Comparison of ENCODE assay signal across 14 cellular contexts in the genomic region with DNA sequence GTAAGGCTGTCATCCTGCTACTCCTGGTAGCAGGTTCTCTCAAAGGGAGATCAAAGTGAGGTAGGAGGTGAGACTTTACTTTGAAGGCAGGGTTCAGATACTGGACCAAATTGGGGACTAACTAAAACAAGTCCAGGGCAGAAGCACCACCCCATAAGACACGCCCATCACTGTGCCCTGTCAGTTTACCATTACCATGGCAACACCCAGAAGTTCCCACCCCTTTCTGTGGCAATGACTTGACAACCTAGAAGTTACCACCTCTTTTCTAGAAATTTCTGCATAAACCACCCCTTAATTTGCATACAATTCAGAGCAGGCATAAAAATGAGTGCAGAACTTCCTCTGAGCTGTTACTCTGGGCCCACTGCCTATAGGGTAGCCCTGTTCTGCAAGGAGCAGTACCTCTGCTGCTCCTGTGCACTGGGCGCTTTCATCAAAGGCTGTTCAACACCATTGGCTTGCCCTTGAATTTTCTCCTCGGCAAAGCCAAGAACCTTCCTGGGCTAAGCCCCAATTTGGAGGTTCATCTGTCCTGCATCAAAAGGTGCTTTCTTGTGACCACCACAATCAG.
DNase-seq lines count a peak whose midpoint lies in the region; ATAC-seq and TF ChIP-seq lines count a peak whose summit lies in the region.
"Had no signal": no experiment of that assay in that cellular context is flagged by ENCODE, and none has a peak within 500 bp of the region (broad histone marks: within the 10 kb centered on the region; RNA-seq: fewer than 3 reads in every experiment).

No MANE protein-coding gene starts in this region.

- no peaks in the 10 kb centered on the region for H3K9me3 ChIP-seq in HCT116 (ENCODE audit: control insufficient read depth in 1 of 2, insufficient read depth in 1 of 2, low read depth in 1 of 2, low read length in 2 of 2)
- no peaks in the 10 kb centered on the region for H3K9me3 ChIP-seq in right cardiac atrium (ENCODE audit: control insufficient read depth, low read length)

- POLR2A ChIA-PET in HCT116 (lab: Charles Lee) = no interaction called here

- H3K56ac ChIP-seq in mesendoderm (ENCODE audit: low read length) = no peak overlapping the region

- intact Hi-C loops in HCT116 (cut with micrococcal nuclease) = no loop called here
- intact Hi-C loops in right cardiac atrium (cut with DNase I) = loop anchor here in 2 of 4 donors (5.0 to 10.0 kb wide), 4 partner anchors 248 to 908 kb away; partner anchors contain the start of gene FUT8 (in 1 of the 2)

- no peak for TF ChIP-seq POLR2A in HCT116 (IDR thresholded peaks at IDR 0.05; ENCODE audit: borderline replicate concordance, extremely low read depth, insufficient read depth, insufficient read length)

- H2BK120ac ChIP-seq in mesendoderm (ENCODE audit: low read depth, low read length) = no peak overlapping the region

- H3K4ac ChIP-seq in mesendoderm (ENCODE audit: low read depth, low read length) = no peak overlapping the region

- peak; percentile 52 for ATAC-seq in HCT116
- no peak for ATAC-seq in right cardiac atrium
- ATAC-seq in HG03139 (IDR thresholded peaks at IDR 0.05; ENCODE audit: unreplicated experiment) = no peak

- H2BK5ac ChIP-seq in mesendoderm (ENCODE audit: low read length) = no peak overlapping the region

- H4K5ac ChIP-seq in mesendoderm (ENCODE audit: low read length) = no peak overlapping the region

- no peaks in the 10 kb centered on the region for H3K9me2 ChIP-seq in HCT116 (ENCODE audit: insufficient read depth)

- H4K8ac ChIP-seq in mesendoderm (ENCODE audit: low read depth, low read length) = no peak overlapping the region

- CTCF ChIA-PET in HCT116 (lab: Charles Lee) = interaction anchor here (2.1 kb wide), 1 partner anchor 657 kb away, joined by 7 read pairs; no protein-coding TSS in a partner anchor

- BruUV-seq in HCT116 (replicated peaks; lab: Mats Ljungman, UMichigan) = no TSS peak

- no peak overlapping the region for H2AK5ac ChIP-seq in mesendoderm (ENCODE audit: low read length)

- H3K79me2 ChIP-seq in HCT116 (ENCODE audit: insufficient read depth, low read length) (no peaks in the 10 kb centered on the region), mesendoderm (ENCODE audit: control insufficient read depth, insufficient read depth, low read length) (no peaks in the 10 kb centered on the region)

- H3K9ac ChIP-seq in HCT116 (ENCODE audit: low read length) (no peak overlapping the region), mesendoderm (ENCODE audit: low read length) (no peak overlapping the region)

- H3K36me3 ChIP-seq in HCT116 (ENCODE audit: control insufficient read depth in 1 of 2, insufficient read depth in 2 of 2, low read length in 2 of 2) (no peaks in the 10 kb centered on the region), mesendoderm (ENCODE audit: control insufficient read depth, insufficient read depth, low read length) (no peaks in the 10 kb centered on the region)

- DNase-seq in SIG-M5 treated with dmso at 0.1 percent for 504 hours (lab: John Stamatoyannopoulos, UW; ENCODE audit: unreplicated experiment) (peak; percentile 23), SIG-M5 (lab: John Stamatoyannopoulos, UW) (no peak), HCT116 (ENCODE audit: low read depth, low spot score) (no peak), UCSD-AML1 (lab: John Stamatoyannopoulos, UW; ENCODE audit: unreplicated experiment) (peak; percentile 24), mesendoderm (peak; percentile 80), right cardiac atrium (no peak), middle frontal gyrus (ENCODE audit: extremely low spot score, low spot score) (no peak)
- DNase-seq: 8988T; effector memory CD4-positive, alpha-beta T cell; head of caudate nucleus; NCI-H1092 treated with DMSO at 0.1 percent for 48 hours; NCI-H82 had no signal

- no peak overlapping the region for H3K4me2 ChIP-seq in HCT116 (ENCODE audit: low read length)
- no peak overlapping the region for H3K4me2 ChIP-seq in mesendoderm (ENCODE audit: low read length)

- H3K79me1 ChIP-seq in mesendoderm (ENCODE audit: low read length) = no peaks in the 10 kb centered on the region

- H3K27ac ChIP-seq in HCT116 (ENCODE audit: low read depth, low read length) = no peak overlapping the region
- H3K27ac ChIP-seq in mesendoderm (ENCODE audit: low read depth, low read length) = no peak overlapping the region
- H3K27ac ChIP-seq in right cardiac atrium (ENCODE audit: low read length) = no peak overlapping the region

- no peak for TF ChIP-seq CTCF in HCT116 (IDR thresholded peaks at IDR 0.05 in 2 of 3, conservative IDR thresholded peaks at IDR 0.05 in 1 of 3; ENCODE audit: borderline replicate concordance in 1 of 3, insufficient read depth in 1 of 3, low read depth in 2 of 3, low read length in 2 of 3)

- H2BK15ac ChIP-seq in mesendoderm (replicated peaks; ENCODE audit: low read depth) = no peak overlapping the region

- WGBS in mesendoderm (ENCODE audit: extremely low coverage, insufficient coverage, low lambda C conversion rate) = no CpG with 5 or more reads among the region's 3 CpGs
- WGBS in right cardiac atrium = 96% methylated on average over 3 of the region's 3 CpGs

- no peak for TF ChIP-seq RAD21 in HCT116 (IDR thresholded peaks at IDR 0.05; ENCODE audit: low read depth)

- RAD21 ChIA-PET in HCT116 (lab: Charles Lee; ENCODE audit: low non-redundant PET in 1 of 2, low total read pairs in 2 of 2, uncharacterized antibody in 2 of 2, unreplicated experiment in 2 of 2) = interaction anchor here in 1 of 2 experiments (0.6 kb wide), 1 partner anchor 72 kb away, joined by 3 read pairs; no protein-coding TSS in a partner anchor

- no peaks in the 10 kb centered on the region for H4K20me1 ChIP-seq in HCT116 (ENCODE audit: insufficient read depth)

- no peak overlapping the region for H3K18ac ChIP-seq in mesendoderm (ENCODE audit: low read length)

- no peak overlapping the region for H3K23ac ChIP-seq in mesendoderm (ENCODE audit: low read length)

- H2AFZ ChIP-seq in HCT116 (ENCODE audit: low read depth, low read length, poor library complexity, severe bottlenecking) = no peak overlapping the region

- no peak overlapping the region for H3K4me3 ChIP-seq in HCT116 (replicated peaks in 1 of 2; ENCODE audit: low read depth in 1 of 2, low read length in 2 of 2)
- no peak overlapping the region for H3K4me3 ChIP-seq in mesendoderm (ENCODE audit: low read length)
- no peak overlapping the region for H3K4me3 ChIP-seq in right cardiac atrium (ENCODE audit: low read length)
- H3K4me3 ChIP-seq: lung had no signal

- H3K4me1 ChIP-seq in HCT116 (ENCODE audit: control insufficient read depth in 1 of 2, insufficient read depth in 2 of 2, low read length in 2 of 2) (no peaks in the 10 kb centered on the region), mesendoderm (ENCODE audit: control insufficient read depth, low read depth, low read length) (peaks cover 1% of the 10 kb centered on the region), right cardiac atrium (ENCODE audit: control insufficient read depth, insufficient read depth, low read length) (peaks cover 2% of the 10 kb centered on the region)

- H3K27me3 ChIP-seq in HCT116 (ENCODE audit: insufficient read depth, low read length) (no peaks in the 10 kb centered on the region), mesendoderm (ENCODE audit: insufficient read depth, low read length, poor library complexity) (no peaks in the 10 kb centered on the region), right cardiac atrium (ENCODE audit: control insufficient read depth, insufficient read depth) (no peaks in the 10 kb centered on the region)

TF ChIP-seq in HCT116, 20 proteins besides CTCF, POLR2A, EP300 and RAD21:
- no peak for TF ChIP-seq ZNF274 (IDR thresholded peaks at IDR 0.05; ENCODE audit: low read depth, low read length)
- TF ChIP-seq ZBTB33 (IDR thresholded peaks at IDR 0.05; ENCODE audit: extremely low read depth, insufficient replicate concordance, low read length) = no peak
- no peak for TF ChIP-seq SRF (IDR thresholded peaks at IDR 0.05; ENCODE audit: low read depth)
- TF ChIP-seq EGR1 (IDR thresholded peaks at IDR 0.05; ENCODE audit: low read depth) = no peak
- no peak for TF ChIP-seq POLR2AphosphoS5 (IDR thresholded peaks at IDR 0.05; ENCODE audit: low read depth, low read length)
- TF ChIP-seq CBX3 (IDR thresholded peaks at IDR 0.05; ENCODE audit: low read depth) = no peak
TF ChIP-seq in HCT116: peak in this region for 0.

Comparison
In these comparisons a context has a peak if more than half of its experiments do, and no peak if none do; other contexts are left out.
1. DNase-seq: peak in SIG-M5 treated with dmso at 0.1 percent for 504 hours (single experiment), UCSD-AML1 (single experiment) and mesendoderm (single experiment); none in SIG-M5 (single experiment), HCT116 (single experiment), right cardiac atrium (0 of 3) and middle frontal gyrus (single experiment).